19 cellular contexts compared by ENCODE assay signal in the genomic region with DNA sequence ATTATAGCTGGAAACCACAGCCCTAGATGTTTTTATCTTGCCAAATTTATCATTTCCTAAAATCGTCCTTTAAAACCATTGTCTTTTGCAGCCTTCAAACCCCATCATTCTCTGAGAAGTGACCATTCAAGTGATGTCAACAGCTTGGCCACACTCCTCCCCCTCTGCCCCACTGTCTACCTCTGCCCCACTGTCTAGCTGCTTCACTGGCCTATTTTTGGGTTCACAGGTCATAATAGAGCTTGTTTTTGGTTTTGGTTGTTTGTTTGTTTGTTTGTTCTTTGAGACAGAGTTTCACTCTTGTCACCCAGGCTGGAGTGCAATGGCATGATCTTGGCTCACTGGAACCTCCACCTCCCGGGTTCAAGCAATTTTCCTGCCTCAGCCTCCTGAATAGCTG. TPM values are rescaled to one million over a fixed set of nuclear protein-coding genes. Genes with fewer than 3 reads are reported as not detected.
DNase-seq lines count a peak whose midpoint lies in the region; ATAC-seq and TF ChIP-seq lines count a peak whose summit lies in the region.
"Had no signal": no experiment of that assay in that cellular context is flagged by ENCODE, and none has a peak within 500 bp of the region (broad histone marks: within the 10 kb centered on the region; RNA-seq: fewer than 3 reads in every experiment).

No MANE protein-coding gene starts in this region.

- no peak overlapping the region for H3K9ac ChIP-seq in colonic mucosa (ENCODE audit: low read depth in 2 of 2, low read length in 2 of 2)

- H3K4me3 ChIP-seq in left ventricle myocardium inferior (no peak overlapping the region), colonic mucosa (no peak overlapping the region)
- H3K4me3 ChIP-seq: A549 had no signal

- H3K36me3 ChIP-seq in left ventricle myocardium inferior, result peaks cover 24% of the 10 kb centered on the region
- H3K36me3 ChIP-seq in colonic mucosa, result no peaks in the 10 kb centered on the region

- DNase-seq in left ventricle myocardium inferior (no peak), cardiac septum (ENCODE audit: low spot score) (no peak), colonic mucosa (no peak), omental fat pad (ENCODE audit: low spot score) (no peak)
- DNase-seq: AML-193; Caco-2; CD4-positive, alpha-beta T cell; DMS153; DMS79; GDM1; H9 had no signal

- no peak for TF ChIP-seq CTCF in left ventricle myocardium inferior (IDR thresholded peaks at IDR 0.05; ENCODE audit: borderline replicate concordance)
- no peak for TF ChIP-seq CTCF in colonic mucosa (IDR thresholded peaks at IDR 0.05)
- TF ChIP-seq CTCF in omental fat pad (IDR thresholded peaks at IDR 0.05), result no peak

- ATAC-seq in omental fat pad (ENCODE audit: low FRiP score) (no peak), HG03159 (IDR thresholded peaks at IDR 0.05; ENCODE audit: unreplicated experiment) (no peak)
- ATAC-seq: A549, HepG2 had no signal

- H3K4me1 ChIP-seq in left ventricle myocardium inferior, result peaks cover 83% of the 10 kb centered on the region
- no peaks in the 10 kb centered on the region for H3K4me1 ChIP-seq in colonic mucosa
- H3K4me1 ChIP-seq: A549, Caco-2 had no signal

- H3K27me3 ChIP-seq in left ventricle myocardium inferior (ENCODE audit: low read depth) (no peaks in the 10 kb centered on the region), layer of hippocampus (ENCODE audit: control insufficient read depth, insufficient read depth, low read length) (no peaks in the 10 kb centered on the region), colonic mucosa (no peaks in the 10 kb centered on the region)

- peak overlapping the region; percentile 68 for H3K27ac ChIP-seq in left ventricle myocardium inferior (replicated peaks)
- H3K27ac ChIP-seq in cingulate gyrus (ENCODE audit: low read depth, low read length), result peak overlapping the region; percentile 98
- H3K27ac ChIP-seq in layer of hippocampus (ENCODE audit: low read depth, low read length), result peak overlapping the region; percentile 86
- peak overlapping the region; percentile 97 for H3K27ac ChIP-seq in temporal lobe (ENCODE audit: low read depth, low read length)
- no peak overlapping the region for H3K27ac ChIP-seq in colonic mucosa
- H3K27ac ChIP-seq: 22Rv1, A549, C4-2B had no signal

- H3K9me3 ChIP-seq in left ventricle myocardium inferior (replicated peaks) (no peaks in the 10 kb centered on the region), colonic mucosa (no peaks in the 10 kb centered on the region)
- H3K9me3 ChIP-seq: A549, Caco-2 had no signal

- intact Hi-C loops in left ventricle myocardium inferior (cut with micrococcal nuclease), result no loop called here
- intact Hi-C loops in cardiac septum (cut with DNase I), result no loop called here
- intact Hi-C loops in colonic mucosa (cut with DNase I), result no loop called here

RNA-seq across cellular contexts. Expression of a gene that starts 55.8 kb away (rescaled TPM):
- total RNA-seq in left ventricle myocardium inferior (62.6 TPM), cardiac septum (52.3 TPM), temporal lobe (34.7 TPM), colonic mucosa (1 to 10 TPM in 1 of 2 donors, under 1 TPM in 1; 0.35 to 2.5 TPM), omental fat pad (10 to 100 TPM in 1 of 4 donors, 1 to 10 TPM in 3; 2.7 to 13.9 (median 6.0) TPM)
- total RNA-seq: CD4-positive, alpha-beta T cell had no signal
